Comparison of ENCODE assay signal across 18 cellular contexts in genomic region chr15:61092387-61093157, GRCh38.
"Had no signal": no experiment of that assay in that cellular context is flagged by ENCODE, and none has a peak within 500 bp of the region (broad histone marks: within the 10 kb centered on the region; RNA-seq: fewer than 3 reads in every experiment).

No MANE protein-coding gene starts in this region.

- ATAC-seq: body of pancreas; left lobe of liver; lower lobe of right lung; stimulated activated naive CD8-positive, alpha-beta T cell treated with anti-CD3 and anti-CD28 coated beads, Interleukin-15, Interleukin-2, amounts not matched to agents 100 U/mL and 50 U/mL, for 24 hours; T-helper 17 cell had no signal

- DNase-seq: activated CD4-positive, alpha-beta memory T cell treated with anti-CD3 and anti-CD28 coated beads, Interleukin-2, amount 10 ng/mL, durations not matched to agents 7 days and 5 days; activated CD4-positive, alpha-beta T cell treated with anti-CD3 and anti-CD28 coated beads, Interleukin-2, amount 10 ng/mL, durations not matched to agents 24 days and 14 days; activated effector memory CD4-positive, alpha-beta T cell treated with anti-CD3 and anti-CD28 coated beads, Interleukin-2, amount 50 U/mL, for 16 hours; activated naive CD4-positive, alpha-beta T cell treated with anti-CD3 and anti-CD28 coated beads, Interleukin-2, amount 10 ng/mL, durations not matched to agents 7 days and 5 days; anterior cingulate cortex; body of pancreas; cortex of kidney; effector CD4-positive, alpha-beta T cell; foreskin melanocyte; lower lobe of right lung; mesendoderm; naive B cell; stimulated activated CD4-positive, alpha-beta T cell treated with anti-CD3 and anti-CD28 coated beads, Interleukin-4, amount 100 ng/mL, for 24 hours; stimulated activated naive CD8-positive, alpha-beta T cell treated with anti-CD3 and anti-CD28 coated beads, Interleukin-15, Interleukin-2, amounts not matched to agents 100 U/mL and 50 U/mL, for 24 hours; T-helper 17 cell; upper lobe of left lung had no signal

- H3K4me3 ChIP-seq: body of pancreas, cardiac muscle cell, lower lobe of right lung, upper lobe of left lung had no signal
